Comparison of ENCODE assay signal across 18 cellular contexts in the genomic region with DNA sequence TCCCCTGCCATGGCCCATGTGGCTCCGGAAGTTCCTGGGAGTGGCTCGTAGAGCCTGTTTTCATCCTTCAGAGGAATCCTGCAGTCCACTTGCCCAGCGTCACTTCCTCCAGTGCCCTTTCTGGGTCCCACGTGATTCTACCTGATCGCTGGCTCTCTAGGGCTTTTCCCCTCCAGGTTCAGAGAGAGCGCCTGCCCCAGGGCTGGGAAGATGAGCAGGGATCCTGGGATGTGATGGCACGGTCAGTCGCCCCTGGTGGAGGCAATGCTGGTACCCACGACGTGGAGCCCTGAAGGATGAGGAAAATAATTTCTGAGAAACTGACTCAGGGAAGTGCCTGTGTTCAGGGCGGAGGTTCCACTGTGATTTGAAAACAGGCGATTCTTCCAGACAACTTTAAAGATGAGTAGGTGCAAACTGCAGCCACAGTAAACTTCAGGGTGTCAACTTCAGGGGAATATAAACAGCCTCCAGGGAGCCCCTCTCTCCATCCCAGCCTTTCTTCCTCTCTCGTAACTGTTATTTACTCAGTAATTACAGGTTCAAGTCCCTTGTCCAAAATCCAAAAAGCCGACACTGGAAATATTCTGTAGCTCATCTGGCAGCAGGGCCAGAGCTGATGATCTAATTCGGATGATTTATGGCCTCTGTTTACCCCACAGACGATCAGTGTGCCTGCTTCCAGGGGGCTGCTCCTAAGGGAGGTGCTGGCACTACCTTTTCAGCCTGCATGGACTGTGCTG.
DNase-seq lines count a peak whose midpoint lies in the region; TF ChIP-seq lines count a peak whose summit lies in the region.
"Had no signal": no experiment of that assay in that cellular context is flagged by ENCODE, and none has a peak within 500 bp of the region (broad histone marks: within the 10 kb centered on the region; RNA-seq: fewer than 3 reads in every experiment).

No MANE protein-coding gene starts in this region.

- H3K36me3 ChIP-seq in muscle layer of colon (ENCODE audit: insufficient read depth, low read length) (no peaks in the 10 kb centered on the region), SJCRH30 (no peaks in the 10 kb centered on the region)
- H3K36me3 ChIP-seq: SJSA1 had no signal

- H3K4me3 ChIP-seq in muscle layer of colon (ENCODE audit: low read depth in 1 of 2, low read length in 2 of 2) (no peak overlapping the region), SJCRH30 (no peak overlapping the region)
- H3K4me3 ChIP-seq: GM12878, PC-9, SJSA1 had no signal

- DNase-seq in NCI-H345 (lab: John Stamatoyannopoulos, UW), result peak; percentile 18
- DNase-seq in NCI-H345 treated with DMSO at 0.1 percent for 48 hours (lab: John Stamatoyannopoulos, UW; ENCODE audit: unreplicated experiment), result no peak
- peak; percentile 29 for DNase-seq in NCI-H748 treated with DMSO at 0.1 percent for 48 hours (lab: John Stamatoyannopoulos, UW)
- DNase-seq in erythroblast (lab: John Stamatoyannopoulos, UW), result no peak
- DNase-seq in SJCRH30, result no peak
- DNase-seq in ecto neural progenitor cell (ENCODE audit: low spot score), result no peak
- DNase-seq: DMS 273 treated with DMSO at 0.1 percent for 48 hours, GDM1, GOT3, HFFc6, NCI-H187 treated with DMSO at 0.1 percent for 48 hours, PC-9, SW 1271 had no signal

- no peak for TF ChIP-seq POLR2A in erythroblast (IDR thresholded peaks at IDR 0.05; ENCODE audit: low read length)

- H3K4me1 ChIP-seq in muscle layer of colon (ENCODE audit: insufficient read depth, low read length), result peaks cover 18% of the 10 kb centered on the region
- H3K4me1 ChIP-seq in SJCRH30, result peaks cover 1% of the 10 kb centered on the region; the same call in 1 of the 2 replicates

- no peak overlapping the region for H3K9ac ChIP-seq in muscle layer of colon (ENCODE audit: low read length)
- H3K9ac ChIP-seq: KMS-11 had no signal

- no peaks in the 10 kb centered on the region for H3K27me3 ChIP-seq in muscle layer of colon (ENCODE audit: control insufficient read depth in 1 of 2, insufficient read depth in 2 of 2, low read length in 2 of 2)
- no peaks in the 10 kb centered on the region for H3K27me3 ChIP-seq in SJCRH30
- H3K27me3 ChIP-seq: SJSA1 had no signal

- no peaks in the 10 kb centered on the region for H3K9me3 ChIP-seq in muscle layer of colon (ENCODE audit: low read length)
- no peaks in the 10 kb centered on the region for H3K9me3 ChIP-seq in SJCRH30 (replicated peaks)
- H3K9me3 ChIP-seq: SJSA1 had no signal

- H3K27ac ChIP-seq in muscle layer of colon (ENCODE audit: low read depth, low read length), result peak overlapping the region; percentile 7
- no peak overlapping the region for H3K27ac ChIP-seq in SJCRH30
- H3K27ac ChIP-seq: C4-2B, KMS-11, PC-9, SJSA1 had no signal

Comparison
In these comparisons a context has a peak if more than half of its experiments do, and no peak if none do; other contexts are left out.
1. DNase-seq: peak in NCI-H345 (single experiment) and NCI-H748 treated with DMSO at 0.1 percent for 48 hours (single experiment); none in NCI-H345 treated with DMSO at 0.1 percent for 48 hours (single experiment), erythroblast (0 of 2), SJCRH30 (0 of 2) and ecto neural progenitor cell (single experiment).